9 cellular contexts compared by ENCODE assay signal in the genomic region with DNA sequence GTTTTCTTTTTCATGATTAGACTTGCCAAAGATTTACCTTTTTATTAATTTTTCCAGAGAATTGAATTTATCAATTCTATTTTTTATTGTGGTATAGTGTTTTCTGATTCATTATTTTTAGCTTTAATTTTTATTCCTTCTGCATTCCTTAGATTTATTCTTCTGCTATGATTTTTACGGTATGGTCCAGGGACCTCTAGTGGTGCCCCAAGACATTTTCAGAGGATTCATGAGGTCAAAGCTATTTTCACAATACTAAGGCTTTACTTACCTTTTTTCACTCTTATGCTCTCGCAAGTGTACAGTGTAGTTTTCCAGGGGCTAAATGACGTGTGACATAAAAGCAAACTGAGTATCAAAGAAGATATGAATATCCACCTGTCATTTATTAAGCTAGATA. TPM values are rescaled to one million over a fixed set of nuclear protein-coding genes. Genes with fewer than 3 reads are reported as not detected.
DNase-seq lines count a peak whose midpoint lies in the region; ATAC-seq and TF ChIP-seq lines count a peak whose summit lies in the region.
"Had no signal": no experiment of that assay in that cellular context is flagged by ENCODE, and none has a peak within 500 bp of the region (broad histone marks: within the 10 kb centered on the region; RNA-seq: fewer than 3 reads in every experiment).

No MANE protein-coding gene starts in this region.

- DNase-seq in NCI-H82 (lab: John Stamatoyannopoulos, UW): peak; percentile 4
- DNase-seq in NCI-H82 treated with DMSO at 0.1 percent for 48 hours (lab: John Stamatoyannopoulos, UW; ENCODE audit: unreplicated experiment): no peak
- peak; percentile 17 for DNase-seq in NCI-H2081 treated with DMSO at 0.1 percent for 48 hours (lab: John Stamatoyannopoulos, UW)
- DNase-seq in epithelial cell of esophagus (ENCODE audit: low read depth): peak; percentile 25
- no peak for DNase-seq in smooth muscle cell (lab: John Stamatoyannopoulos, UW; ENCODE audit: unreplicated experiment)
- no peak for DNase-seq in NK-92 treated with Interleukin-12 subunit alpha and Interleukin-12 subunit beta, amount 100 ng/mL, for 24 hours (lab: John Stamatoyannopoulos, UW)
- no peak for DNase-seq in NCI-H69 (lab: John Stamatoyannopoulos, UW)

- no peak overlapping the region for H3K9ac ChIP-seq in smooth muscle cell (ENCODE audit: low read depth)
- H3K9ac ChIP-seq: BLaER1 had no signal

- ATAC-seq in HG03097 (IDR thresholded peaks at IDR 0.05; ENCODE audit: low FRiP score, unreplicated experiment): no peak

- no peak overlapping the region for H3K27ac ChIP-seq in smooth muscle cell (ENCODE audit: low read depth)
- H3K27ac ChIP-seq: BLaER1 had no signal

- H4K20me1 ChIP-seq in smooth muscle cell (ENCODE audit: low read depth): no peaks in the 10 kb centered on the region

- no peaks in the 10 kb centered on the region for H3K4me1 ChIP-seq in smooth muscle cell (ENCODE audit: low read depth)
- H3K4me1 ChIP-seq: BLaER1 had no signal

- no peak overlapping the region for H3K4me2 ChIP-seq in smooth muscle cell
- H3K4me2 ChIP-seq: BLaER1 had no signal

- H3K79me2 ChIP-seq in smooth muscle cell (ENCODE audit: low read depth): no peaks in the 10 kb centered on the region

- 63% methylated on average over 3 of the region's 3 CpGs for WGBS in smooth muscle cell (ENCODE audit: low lambda C conversion rate)

- H2AFZ ChIP-seq in smooth muscle cell (ENCODE audit: low read depth): no peak overlapping the region

- H3K4me3 ChIP-seq in epithelial cell of esophagus (ENCODE audit: low read length): no peak overlapping the region
- H3K4me3 ChIP-seq in smooth muscle cell: no peak overlapping the region
- H3K4me3 ChIP-seq: BLaER1 had no signal

- TF ChIP-seq CTCF in epithelial cell of esophagus (IDR thresholded peaks at IDR 0.05; ENCODE audit: insufficient read depth, low read depth, low read length, missing control alignments): peak; percentile 38
- TF ChIP-seq CTCF in smooth muscle cell (IDR thresholded peaks at IDR 0.05; ENCODE audit: borderline replicate concordance, insufficient read depth, poor library complexity, severe bottlenecking): peak; percentile 26

- H3F3A ChIP-seq in smooth muscle cell (ENCODE audit: low read depth): no peaks in the 10 kb centered on the region

- H3K9me3 ChIP-seq in smooth muscle cell (replicated peaks; ENCODE audit: low read depth): no peaks in the 10 kb centered on the region
- H3K9me3 ChIP-seq: BLaER1 had no signal

- no peaks in the 10 kb centered on the region for H3K36me3 ChIP-seq in smooth muscle cell (ENCODE audit: low read depth)
- H3K36me3 ChIP-seq: BLaER1 had no signal

- H3K27me3 ChIP-seq in smooth muscle cell (ENCODE audit: low read depth): no peaks in the 10 kb centered on the region

RNA-seq across cellular contexts. Expression of gene RADX, which starts 8.0 kb away (rescaled TPM):
- 3.0 and 7.2 TPM in 2 replicates for total RNA-seq in smooth muscle cell
- 0.89 and 1.3 TPM in 2 replicates for polyA plus RNA-seq in smooth muscle cell

Comparison
In these comparisons a context has a peak if more than half of its experiments do, and no peak if none do; other contexts are left out.
1. DNase-seq: peak in NCI-H82 (single experiment), NCI-H2081 treated with DMSO at 0.1 percent for 48 hours (single experiment) and epithelial cell of esophagus (single experiment); none in NCI-H82 treated with DMSO at 0.1 percent for 48 hours (single experiment), smooth muscle cell (single experiment), NK-92 treated with Interleukin-12 subunit alpha and Interleukin-12 subunit beta, amount 100 ng/mL, for 24 hours (single experiment) and NCI-H69 (single experiment).